Comparison of ENCODE assay signal across 22 cellular contexts in the genomic region with DNA sequence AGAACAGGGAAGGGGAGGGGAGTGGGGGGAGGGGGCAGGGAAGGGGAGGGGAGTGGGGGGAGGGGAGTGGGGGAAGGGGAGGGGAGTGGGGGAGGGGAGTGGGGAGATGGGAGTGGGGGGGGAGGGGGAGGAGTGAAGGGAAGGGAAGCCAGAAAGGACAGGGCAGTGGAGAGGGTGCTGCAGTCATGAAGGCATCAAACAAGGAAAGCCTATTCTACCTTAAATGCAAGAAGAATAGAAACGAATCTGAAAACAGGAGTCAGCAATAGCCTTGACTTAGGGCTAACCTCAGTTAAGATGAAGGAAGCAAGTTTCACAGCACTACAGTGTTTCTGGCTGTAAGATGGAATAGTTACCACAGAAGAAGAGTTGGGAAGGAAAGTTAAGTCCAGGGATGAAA. TPM values are rescaled to one million over a fixed set of nuclear protein-coding genes. Genes with fewer than 3 reads are reported as not detected.
DNase-seq lines count a peak whose midpoint lies in the region; ATAC-seq, FAIRE-seq and TF ChIP-seq lines count a peak whose summit lies in the region.
"Had no signal": no experiment of that assay in that cellular context is flagged by ENCODE, and none has a peak within 500 bp of the region (broad histone marks: within the 10 kb centered on the region; RNA-seq: fewer than 3 reads in every experiment).

No MANE protein-coding gene starts in this region.

- TF ChIP-seq EP300 in A549 (IDR thresholded peaks at IDR 0.05): no peak

- H3K9me3 ChIP-seq in A549 (peaks cover 4% of the 10 kb centered on the region; the same call in 2 of the 3 replicates), endodermal cell (ENCODE audit: control insufficient read depth, low read length) (peaks cover 23% of the 10 kb centered on the region)

- H3K9me2 ChIP-seq in GM23338 (ENCODE audit: insufficient read depth): no peaks in the 10 kb centered on the region
- H3K9me2 ChIP-seq: SK-N-SH had no signal

- H3K4me1 ChIP-seq in A549 (no peaks in the 10 kb centered on the region), GM23338 (ENCODE audit: insufficient read depth) (peaks cover 18% of the 10 kb centered on the region), endodermal cell (ENCODE audit: control insufficient read depth, insufficient read depth, low read length) (peaks cover 12% of the 10 kb centered on the region)

- TF ChIP-seq RAD21 in A549 (conservative IDR thresholded peaks at IDR 0.05 in 1 of 2, IDR thresholded peaks at IDR 0.05 in 1 of 2): no peak

- H3K4me1 Mint-ChIP-seq in GM23338 (peaks cover 35% of the 10 kb centered on the region), endodermal cell (peaks cover 25% of the 10 kb centered on the region), natural killer cell (peaks cover 11 to 17% of the 10 kb centered on the region in 2 donors)

- ATAC-seq in A549: peak; percentile 25 to 50; a peak in 3 of 6 replicates
- no peak for ATAC-seq in GM23338
- no peak for ATAC-seq in natural killer cell
- ATAC-seq: HepG2 had no signal

- CTCF ChIA-PET in A549 (lab: Yijun Ruan, JAX): interaction anchor here (3.2 kb wide), 1 partner anchor 16 kb away, joined by 14 read pairs; no protein-coding TSS in a partner anchor

- H3K4me3 Mint-ChIP-seq in GM23338: no peak overlapping the region
- no peak overlapping the region for H3K4me3 Mint-ChIP-seq in endodermal cell
- no peak overlapping the region for H3K4me3 Mint-ChIP-seq in natural killer cell
- H3K4me3 Mint-ChIP-seq: CD4-positive, alpha-beta memory T cell had no signal

- no peak overlapping the region for H3K9ac ChIP-seq in endodermal cell (ENCODE audit: extremely low read depth, low read length, poor library complexity, severe bottlenecking)
- H3K9ac ChIP-seq: BLaER1 treated with 17β-estradiol and CSF1 and Interleukin-3, amounts not matched to agents 10 nM and 100 nM; SK-N-SH had no signal

- H3K27me3 ChIP-seq in GM23338 (ENCODE audit: insufficient read depth) (no peaks in the 10 kb centered on the region), endodermal cell (ENCODE audit: control insufficient read depth, insufficient read depth, low read length, poor library complexity, severe bottlenecking) (no peaks in the 10 kb centered on the region)
- H3K27me3 ChIP-seq: BLaER1 treated with 17β-estradiol and CSF1 and Interleukin-3, amounts not matched to agents 10 nM and 100 nM had no signal

- no peak for FAIRE-seq in A549 (lab: Jason Lieb, UNC)
- FAIRE-seq: A204.1, GM12892, HepG2, RCC 7860 had no signal

- intact Hi-C loops in natural killer cell (cut with micrococcal nuclease): no loop called here

- H3K36me3 ChIP-seq in GM23338 (ENCODE audit: insufficient read depth) (0 out of 2 replicates have a peak, but pooled peaks cover 3% of the 10 kb centered on the region), endodermal cell (ENCODE audit: control insufficient read depth, insufficient read depth, low read length) (peaks cover 41% of the 10 kb centered on the region)

- H3K27ac ChIP-seq in A549 (no peak overlapping the region), GM23338 (ENCODE audit: low read depth) (no peak overlapping the region), endodermal cell (ENCODE audit: low read depth, low read length) (no peak overlapping the region)
- H3K27ac ChIP-seq: BLaER1 treated with 17β-estradiol and CSF1 and Interleukin-3, amounts not matched to agents 10 nM and 100 nM had no signal

- TF ChIP-seq CTCF in A549 (IDR thresholded peaks at IDR 0.05) (no peak), GM23338 (conservative IDR thresholded peaks at IDR 0.05; ENCODE audit: low read depth in 2 of 2) (no peak), endodermal cell (conservative IDR thresholded peaks at IDR 0.05) (no peak), natural killer cell (IDR thresholded peaks at IDR 0.05) (no peak)

- H3K36me3 Mint-ChIP-seq in GM23338 (ENCODE audit: low read depth) (peaks cover 73% of the 10 kb centered on the region), endodermal cell (ENCODE audit: low read depth) (peaks cover 65% of the 10 kb centered on the region), natural killer cell (peaks cover 19% of the 10 kb centered on the region)

- no peaks in the 10 kb centered on the region for H3F3A ChIP-seq in GM23338 (replicated peaks; ENCODE audit: low read depth)

- H3K79me2 ChIP-seq in GM23338 (replicated peaks; ENCODE audit: insufficient read depth): peaks cover 96% of the 10 kb centered on the region

- H3K4me2 ChIP-seq in A549 (no peak overlapping the region), GM23338 (no peak overlapping the region)
- H3K4me2 ChIP-seq: BLaER1 treated with 17β-estradiol and CSF1 and Interleukin-3, amounts not matched to agents 10 nM and 100 nM; SK-N-SH had no signal

- peak overlapping the region; percentile 59; the same call in 1 of the 2 replicates for H3K27ac Mint-ChIP-seq in GM23338
- peak overlapping the region; percentile 53 for H3K27ac Mint-ChIP-seq in endodermal cell
- no peak overlapping the region for H3K27ac Mint-ChIP-seq in natural killer cell

- H3K9me3 Mint-ChIP-seq in GM23338 (peaks cover 33% of the 10 kb centered on the region; the same call in 2 of the 3 replicates), endodermal cell (peaks cover 35% of the 10 kb centered on the region), natural killer cell (peaks cover 6 to 7% of the 10 kb centered on the region in 2 donors)

- WGBS in A549 (ENCODE audit: missing lambda C conversion rate): 52% methylated on average over 1 of the region's 1 CpG
- WGBS in endodermal cell (ENCODE audit: insufficient coverage in 1 of 2, insufficient read length in 1 of 2), 2 experiments: 97 to 100% methylated on average over 1 of the region's 1 CpG

- peaks cover 43% of the 10 kb centered on the region for H4K20me1 ChIP-seq in GM23338 (replicated peaks; ENCODE audit: insufficient read depth)

- DNase-seq in A549 (ENCODE audit: low read depth in 1 of 2, low spot score in 1 of 2) (no peak), GM23338 (ENCODE audit: low spot score) (no peak), OCI-M1 (lab: John Stamatoyannopoulos, UW) (peak; percentile 3), endodermal cell (no peak), NCI-H2029 (lab: John Stamatoyannopoulos, UW) (no peak), D341Med (ENCODE audit: low spot score) (no peak), natural killer cell (no peak)
- DNase-seq: AML-193; CD4-positive, alpha-beta memory T cell; COR-L47; DMS79 treated with DMSO at 0.1 percent for 48 hours; Karpas-422; NCI-H2029 treated with DMSO at 0.1 percent for 48 hours; NCI-H446 treated with DMSO at 0.1 percent for 48 hours; NCI-H526; SIG-M5 had no signal

- H3K4me3 ChIP-seq in A549: no peak overlapping the region
- no peak overlapping the region for H3K4me3 ChIP-seq in GM23338
- H3K4me3 ChIP-seq in endodermal cell (ENCODE audit: low read length): no peak overlapping the region
- H3K4me3 ChIP-seq: BLaER1 treated with 17β-estradiol and CSF1 and Interleukin-3, amounts not matched to agents 10 nM and 100 nM had no signal

- no peak overlapping the region for H2AFZ ChIP-seq in GM23338

- POLR2A ChIA-PET in A549 (lab: Yijun Ruan, JAX): no interaction called here

- H3K27me3 Mint-ChIP-seq in GM23338 (ENCODE audit: insufficient read depth, low read depth, poor library complexity) (peaks cover 6% of the 10 kb centered on the region), endodermal cell (ENCODE audit: insufficient read depth) (no peaks in the 10 kb centered on the region), natural killer cell (ENCODE audit: low read depth in 2 of 2) (no peaks in the 10 kb centered on the region)
- H3K27me3 Mint-ChIP-seq: CD4-positive, alpha-beta memory T cell had no signal

- no peak for TF ChIP-seq POLR2A in A549 (IDR thresholded peaks at IDR 0.05; ENCODE audit: low read length)

TF ChIP-seq in A549, 52 proteins besides CTCF, POLR2A, EP300 and RAD21 (continues in another document):
- TF ChIP-seq, protein P1, sequence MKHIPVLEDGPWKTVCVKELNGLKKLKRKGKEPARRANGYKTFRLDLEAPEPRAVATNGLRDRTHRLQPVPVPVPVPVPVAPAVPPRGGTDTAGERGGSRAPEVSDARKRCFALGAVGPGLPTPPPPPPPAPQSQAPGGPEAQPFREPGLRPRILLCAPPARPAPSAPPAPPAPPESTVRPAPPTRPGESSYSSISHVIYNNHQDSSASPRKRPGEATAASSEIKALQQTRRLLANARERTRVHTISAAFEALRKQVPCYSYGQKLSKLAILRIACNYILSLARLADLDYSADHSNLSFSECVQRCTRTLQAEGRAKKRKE (CRISPR knock-in tag; IDR thresholded peaks at IDR 0.05; ENCODE audit: low read depth): no peak
- TF ChIP-seq CHD4 (IDR thresholded peaks at IDR 0.05; ENCODE audit: borderline replicate concordance): no peak

TF ChIP-seq in GM23338, 12 proteins besides CTCF, POLR2A, EP300 and RAD21 (continues in another document):
- TF ChIP-seq EZH2phosphoT487 (IDR thresholded peaks at IDR 0.05; ENCODE audit: unreplicated experiment): no peak
- no peak for TF ChIP-seq NANOG (IDR thresholded peaks at IDR 0.05; ENCODE audit: borderline replicate concordance)
- TF ChIP-seq EZH2 (IDR thresholded peaks at IDR 0.05; ENCODE audit: low read depth, unreplicated experiment): no peak
- TF ChIP-seq POLR2AphosphoS5 (IDR thresholded peaks at IDR 0.05; ENCODE audit: low read depth): no peak

RNA-seq across cellular contexts. Expression of a gene that starts 59.5 kb away (rescaled TPM):
- polyA plus RNA-seq in A549 (2011; rRNA removed) (8.6 and 11.0 TPM in 2 replicates), A549 (2017; fragmentation: RNase III; extraction: RNeasy Plus Mini Kit Qiagen cat#74134 plus additional on column Dnase treatment) (14.6 to 16.6 TPM (median 15.0 TPM) in 3 replicates), GM23338 (2016; fragmentation: Nextera tagmentation; extraction: Ambion mirVana) (6.9 and 8.2 TPM in 2 replicates)
- polyA plus RNA-seq in A549 (2012; cell fraction: cytosol; rRNA removed): 7.1 and 7.8 TPM in 2 replicates
- 8.5 and 11.2 TPM in 2 replicates for polyA plus RNA-seq in A549 (2012; cell fraction: nucleus; rRNA removed)
- 41.1 and 49.9 TPM in 2 replicates for polyA minus RNA-seq in A549 (2011; rRNA and poly(A)+ RNA removed)
- total RNA-seq in GM23338 (2014; rRNA removed; shearing (Covaris generic)): 57.6 and 75.4 TPM in 2 replicates
- total RNA-seq in endodermal cell (10 to 100 TPM; 40.1 to 43.1 TPM), natural killer cell (10 to 100 TPM; 25.9 to 33.5 (median 28.1) TPM)
- 36.8 TPM for polyA plus RNA-seq in endodermal cell (2013, experiment 1 of 2)
- polyA plus RNA-seq in endodermal cell (2013, experiment 2 of 2): 37.7 TPM

Comparison
In these comparisons a context has a peak if more than half of its experiments do, and no peak if none do; other contexts are left out.
1. ATAC-seq: peak in A549 (2 of 2); none in GM23338 (single experiment) and natural killer cell (0 of 3).
2. H3K27ac Mint-ChIP-seq: peak in GM23338 (single experiment) and endodermal cell (single experiment); none in natural killer cell (0 of 2).